Comparison of ENCODE assay signal across 16 cellular contexts in the genomic region with DNA sequence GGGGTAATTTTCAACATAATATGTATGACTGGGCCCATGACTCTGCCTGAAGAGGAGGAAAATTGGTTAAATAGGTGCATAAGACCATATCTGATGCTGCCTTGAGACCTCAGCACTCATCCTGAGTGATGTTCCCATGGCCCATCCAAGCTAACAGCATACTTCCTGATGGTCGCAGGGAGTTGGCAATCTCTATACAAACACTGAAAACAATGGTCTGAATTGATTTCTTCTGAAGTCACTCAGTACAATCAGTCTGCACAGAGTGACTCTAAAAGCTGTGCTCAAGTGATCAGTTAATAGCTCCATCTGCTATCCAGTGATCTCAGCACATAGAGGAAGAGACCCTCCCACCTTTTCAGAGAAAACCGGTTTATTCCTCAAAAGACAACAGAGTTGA.
"Had no signal": no experiment of that assay in that cellular context is flagged by ENCODE, and none has a peak within 500 bp of the region (broad histone marks: within the 10 kb centered on the region; RNA-seq: fewer than 3 reads in every experiment).

No MANE protein-coding gene starts in this region.

- DNase-seq: activated CD4-positive, alpha-beta memory T cell treated with anti-CD3 and anti-CD28 coated beads for 36 hours; activated CD4-positive, alpha-beta T cell treated with anti-CD3 and anti-CD28 coated beads for 1 hour; activated CD8-positive, alpha-beta memory T cell treated with anti-CD3 and anti-CD28 coated beads, Interleukin-2, amount 10 ng/mL, durations not matched to agents 7 days and 5 days; activated naive CD4-positive, alpha-beta T cell treated with Interleukin-2 at 50 U/mL for 16 hours; activated naive CD8-positive, alpha-beta T cell treated with anti-CD3 and anti-CD28 coated beads, Interleukin-2, amount 50 U/mL, for 24 hours; caudate nucleus; effector memory CD8-positive, alpha-beta T cell; foreskin fibroblast; left lung; midbrain; nephron progenitor cell; stimulated activated naive B cell treated with anti-CD40 and anti-IgM and Interleukin-4, amounts not matched to agents 10 μg/mL and 1 μg/mL and 100 μg/mL, for 72 hours; T-helper 2 cell; upper lobe of right lung; WERI-Rb-1 had no signal

- ATAC-seq: activated CD8-positive, alpha-beta memory T cell treated with anti-CD3 and anti-CD28 coated beads, Interleukin-2, amount 10 ng/mL, durations not matched to agents 7 days and 5 days; activated naive CD8-positive, alpha-beta T cell treated with anti-CD3 and anti-CD28 coated beads, Interleukin-2, amount 50 U/mL, for 24 hours; activated T-helper 17 cell treated with anti-CD3 and anti-CD28 coated beads, Interleukin-2, amount 50 U/mL, for 72 hours; effector memory CD8-positive, alpha-beta T cell; left lung; stimulated activated naive B cell treated with anti-CD40 and anti-IgM and Interleukin-4, amounts not matched to agents 10 μg/mL and 1 μg/mL and 100 μg/mL, for 72 hours; upper lobe of right lung had no signal
